17 cellular contexts compared by ENCODE assay signal in genomic region chr6:72959821-72960220, GRCh38.
DNase-seq lines count a peak whose midpoint lies in the region; ATAC-seq and TF ChIP-seq lines count a peak whose summit lies in the region.
"Had no signal": no experiment of that assay in that cellular context is flagged by ENCODE, and none has a peak within 500 bp of the region (broad histone marks: within the 10 kb centered on the region; RNA-seq: fewer than 3 reads in every experiment).

No MANE protein-coding gene starts in this region.

- H3K4me3 ChIP-seq in cardiac fibroblast (replicated peaks in 1 of 2; ENCODE audit: low read depth in 2 of 2, low read length in 2 of 2) (no peak overlapping the region), retinal pigment epithelial cell (ENCODE audit: low read length) (no peak overlapping the region)
- H3K4me3 ChIP-seq: BLaER1, GM23338 had no signal

- H3K4me3 Mint-ChIP-seq in stimulated activated naive CD8-positive, alpha-beta T cell treated with anti-CD3 and anti-CD28 coated beads, Interleukin-15, amount 100 ng/mL, for 72 hours = no peak overlapping the region
- H3K4me3 Mint-ChIP-seq: CD8-positive, alpha-beta T cell; GM23338 had no signal

- H3K4me1 Mint-ChIP-seq in stimulated activated naive CD8-positive, alpha-beta T cell treated with anti-CD3 and anti-CD28 coated beads, Interleukin-15, amount 100 ng/mL, for 72 hours = no peaks in the 10 kb centered on the region

- H3K9me3 Mint-ChIP-seq in stimulated activated naive CD8-positive, alpha-beta T cell treated with anti-CD3 and anti-CD28 coated beads, Interleukin-15, amount 100 ng/mL, for 72 hours = no peaks in the 10 kb centered on the region
- H3K9me3 Mint-ChIP-seq: CD8-positive, alpha-beta T cell; GM23338 had no signal

- TF ChIP-seq CTCF in cardiac fibroblast (IDR thresholded peaks at IDR 0.05; ENCODE audit: low read depth, low read length) = no peak
- TF ChIP-seq CTCF in retinal pigment epithelial cell (conservative IDR thresholded peaks at IDR 0.05; ENCODE audit: low read depth, low read length) = no peak

- H3K27me3 Mint-ChIP-seq in stimulated activated naive CD8-positive, alpha-beta T cell treated with anti-CD3 and anti-CD28 coated beads, Interleukin-15, amount 100 ng/mL, for 72 hours = no peaks in the 10 kb centered on the region

- ATAC-seq in stimulated activated naive CD8-positive, alpha-beta T cell treated with anti-CD3 and anti-CD28 coated beads, Interleukin-15, amount 100 ng/mL, for 72 hours = no peak
- ATAC-seq in HG02973 (IDR thresholded peaks at IDR 0.05; ENCODE audit: unreplicated experiment) = no peak
- ATAC-seq: CD8-positive, alpha-beta T cell; GM23338 had no signal

- DNase-seq in amniotic epithelial cell (ENCODE audit: low read depth) (peak; percentile 43), cardiac fibroblast (ENCODE audit: low read depth in 2 of 2) (peak; percentile 33 to 78), foreskin melanocyte (peak; percentile 72), retinal pigment epithelial cell (ENCODE audit: low read depth) (peak; percentile 64), CD1c-positive myeloid dendritic cell (ENCODE audit: extremely low spot score) (no peak)
- no peak for DNase-seq in stimulated activated naive CD4-positive, alpha-beta T cell (lab: John Stamatoyannopoulos, UW)
- DNase-seq in stimulated activated naive CD8-positive, alpha-beta T cell treated with anti-CD3 and anti-CD28 coated beads, Interleukin-15, amount 100 ng/mL, for 72 hours = no peak
- DNase-seq: CD8-positive, alpha-beta T cell; DMS53; HCEC 1CT; NCI-H1105; NCI-H510A; NCI-H774; Right ventricle myocardium superior had no signal

- H3K27ac Mint-ChIP-seq in stimulated activated naive CD8-positive, alpha-beta T cell treated with anti-CD3 and anti-CD28 coated beads, Interleukin-15, amount 100 ng/mL, for 72 hours = no peak overlapping the region
- H3K27ac Mint-ChIP-seq: CD8-positive, alpha-beta T cell; GM23338 had no signal

Comparison
In these comparisons a context has a peak if more than half of its experiments do, and no peak if none do; other contexts are left out.
1. DNase-seq: peak in amniotic epithelial cell (single experiment), cardiac fibroblast (2 of 2), foreskin melanocyte (single experiment) and retinal pigment epithelial cell (single experiment); none in CD1c-positive myeloid dendritic cell (single experiment), stimulated activated naive CD4-positive, alpha-beta T cell (0 of 6) and stimulated activated naive CD8-positive, alpha-beta T cell treated with anti-CD3 and anti-CD28 coated beads, Interleukin-15, amount 100 ng/mL, for 72 hours (0 of 2).